ENCODE assay signal across 14 cellular contexts in the genomic region with DNA sequence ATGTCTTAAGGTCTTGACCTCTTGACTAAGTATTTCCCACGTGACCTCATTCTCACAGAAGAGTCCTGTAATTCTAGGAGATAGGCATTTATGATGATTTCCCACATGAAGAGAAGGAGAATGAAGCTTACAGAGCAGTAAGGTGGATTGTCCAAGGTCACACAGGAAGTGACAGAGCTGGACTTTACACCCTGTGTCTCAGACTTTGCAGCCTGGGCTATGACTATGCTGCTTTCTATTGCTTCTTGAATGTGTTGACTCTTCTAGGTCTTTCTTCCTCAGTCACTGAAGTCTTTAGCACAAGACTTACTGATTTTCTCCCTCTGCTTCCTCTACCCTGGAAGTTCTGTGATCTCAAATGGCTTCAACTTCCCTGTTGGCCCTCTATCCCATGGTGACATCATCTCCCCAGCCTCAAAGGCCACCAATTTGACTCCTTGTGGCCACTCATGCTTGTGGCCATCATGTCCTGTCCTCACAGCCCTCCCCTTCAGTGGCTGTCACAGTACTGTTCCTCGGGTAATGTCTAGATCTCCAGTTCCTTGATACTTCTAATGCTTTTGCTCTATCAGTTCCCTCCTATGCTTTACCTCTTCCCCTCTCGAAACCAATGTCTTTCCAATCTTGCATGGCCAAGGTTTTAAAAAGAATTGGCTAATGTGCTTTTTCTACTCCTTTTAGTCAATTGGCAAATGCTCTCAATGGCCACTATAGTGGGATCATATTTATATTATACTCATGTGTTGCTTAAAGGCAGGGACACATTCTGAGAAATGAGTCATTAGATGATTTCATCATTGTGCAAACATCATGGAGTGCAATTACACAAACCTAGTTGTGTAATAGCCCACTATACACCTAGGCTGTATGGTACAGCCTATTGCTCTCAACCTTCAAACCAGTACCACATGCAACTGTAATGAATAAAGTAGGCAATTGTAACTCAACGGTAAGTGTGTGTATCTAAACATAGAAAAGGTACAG.
DNase-seq lines count a peak whose midpoint lies in the region; ATAC-seq and TF ChIP-seq lines count a peak whose summit lies in the region.
"Had no signal": no experiment of that assay in that cellular context is flagged by ENCODE, and none has a peak within 500 bp of the region (broad histone marks: within the 10 kb centered on the region; RNA-seq: fewer than 3 reads in every experiment).

No MANE protein-coding gene starts in this region.

- H3K79me2 ChIP-seq in ACC112 (ENCODE audit: control insufficient read depth, insufficient read depth, low read length, unreplicated experiment) (no peaks in the 10 kb centered on the region), hepatocyte (no peaks in the 10 kb centered on the region)

- H3K27me3 Mint-ChIP-seq in CD4-positive, alpha-beta memory T cell = peaks cover 2 to 3% of the 10 kb centered on the region in 2 donors

- TF ChIP-seq CTCF in hepatocyte (IDR thresholded peaks at IDR 0.05; ENCODE audit: poor library complexity) = no peak

- no peak for ATAC-seq in HG03378 (IDR thresholded peaks at IDR 0.05; ENCODE audit: unreplicated experiment)

- H3K36me3 ChIP-seq in ACC112 (ENCODE audit: insufficient read depth, low read length) (no peaks in the 10 kb centered on the region), hepatocyte (replicated peaks; ENCODE audit: insufficient read depth, low read depth) (no peaks in the 10 kb centered on the region)
- no peaks in the 10 kb centered on the region for H3K36me3 ChIP-seq in CD4-positive, alpha-beta memory T cell (ENCODE audit: insufficient read depth, low read length)

- H3K27ac ChIP-seq in ACC112 (ENCODE audit: low read depth, low read length) (peak overlapping the region; percentile 76), hepatocyte (peak overlapping the region; percentile 97)
- no peak overlapping the region for H3K27ac ChIP-seq in CD4-positive, alpha-beta memory T cell (ENCODE audit: low read depth, low read length)
- H3K27ac ChIP-seq: C4-2B, VCaP had no signal

- H4K20me1 ChIP-seq in hepatocyte (ENCODE audit: insufficient read depth, poor library complexity, severe bottlenecking) = no peaks in the 10 kb centered on the region

- DNase-seq in HS-5 (ENCODE audit: low read depth) = peak; percentile 82
- DNase-seq in SKM-1 treated with dmso at 0.1 percent for 144 hours (lab: John Stamatoyannopoulos, UW; ENCODE audit: unreplicated experiment) = peak; percentile 59
- peak; percentile 65 for DNase-seq in hepatocyte (ENCODE audit: low spot score)
- no peak for DNase-seq in CD4-positive, alpha-beta memory T cell
- DNase-seq in NCI-H1930 (lab: John Stamatoyannopoulos, UW) = no peak
- DNase-seq in activated CD4-positive, alpha-beta T cell treated with anti-CD3 and anti-CD28 coated beads for 1 hour = no peak
- DNase-seq: dermis blood vessel endothelial cell, KG1, NCI-H82 had no signal

- WGBS in hepatocyte (ENCODE audit: low lambda C conversion rate, missing lambda C conversion rate) = 90% methylated on average over 4 of the region's 4 CpGs

- H3K4me3 ChIP-seq in ACC112 (ENCODE audit: low read depth, low read length) (peak overlapping the region; percentile 25; the same call in 1 of the 2 replicates), hepatocyte (no peak overlapping the region)
- H3K4me3 ChIP-seq in CD4-positive, alpha-beta memory T cell (ENCODE audit: low read length in 2 of 2) = no peak overlapping the region

- no peaks in the 10 kb centered on the region for H3K9me3 Mint-ChIP-seq in CD4-positive, alpha-beta memory T cell
- H3K9me3 Mint-ChIP-seq: activated T-helper 1 cell treated with anti-CD3 and anti-CD28 coated beads, Interleukin-12 subunit alpha, Interleukin-12 subunit beta, Interleukin-2, Interleukin-4 antibody, amounts not matched to agents 30 ng/mL and 10 ng/mL and 1 ng/mL, durations not matched to agents 14 hours and 24 hours and 36 hours had no signal

- no peaks in the 10 kb centered on the region for H3K4me1 Mint-ChIP-seq in CD4-positive, alpha-beta memory T cell

- H3K9me3 ChIP-seq in hepatocyte (ENCODE audit: low read depth) = no peaks in the 10 kb centered on the region
- no peaks in the 10 kb centered on the region for H3K9me3 ChIP-seq in CD4-positive, alpha-beta memory T cell (ENCODE audit: control insufficient read depth in 1 of 2, low read length in 2 of 2)

- H3K27ac Mint-ChIP-seq in CD4-positive, alpha-beta memory T cell = no peak overlapping the region
- H3K27ac Mint-ChIP-seq: activated T-helper 1 cell treated with anti-CD3 and anti-CD28 coated beads, Interleukin-12 subunit alpha, Interleukin-12 subunit beta, Interleukin-2, Interleukin-4 antibody, amounts not matched to agents 30 ng/mL and 10 ng/mL and 1 ng/mL, durations not matched to agents 14 hours and 24 hours and 36 hours had no signal

- H3K9me2 ChIP-seq in hepatocyte (replicated peaks; ENCODE audit: insufficient read depth) = no peaks in the 10 kb centered on the region

- H3K4me1 ChIP-seq in ACC112 (ENCODE audit: control insufficient read depth, insufficient read depth, low read length, unreplicated experiment) (peaks cover 46% of the 10 kb centered on the region), hepatocyte (ENCODE audit: insufficient read depth) (peaks cover 15% of the 10 kb centered on the region)
- H3K4me1 ChIP-seq in CD4-positive, alpha-beta memory T cell (ENCODE audit: insufficient read depth, low read length) = no peaks in the 10 kb centered on the region

- no peak overlapping the region for H3K4me2 ChIP-seq in hepatocyte

- peak overlapping the region; percentile 37 for H2AFZ ChIP-seq in ACC112 (ENCODE audit: low read length, unreplicated experiment)
- H2AFZ ChIP-seq in hepatocyte = no peak overlapping the region

- intact Hi-C loops in CD4-positive, alpha-beta memory T cell (cut with micrococcal nuclease) = no loop called here

- H3K36me3 Mint-ChIP-seq in CD4-positive, alpha-beta memory T cell = no peaks in the 10 kb centered on the region

- H3K27me3 ChIP-seq in ACC112 (ENCODE audit: insufficient read depth, low read length) (no peaks in the 10 kb centered on the region), hepatocyte (no peaks in the 10 kb centered on the region)
- no peaks in the 10 kb centered on the region for H3K27me3 ChIP-seq in CD4-positive, alpha-beta memory T cell (ENCODE audit: insufficient read depth, low read length)

- CTCF ChIA-PET in CD4-positive, alpha-beta memory T cell (lab: Charles Lee; ENCODE audit: partially characterized antibody) = no interaction called here

- H3K4me3 Mint-ChIP-seq in CD4-positive, alpha-beta memory T cell = no peak overlapping the region
- H3K4me3 Mint-ChIP-seq: activated T-helper 1 cell treated with anti-CD3 and anti-CD28 coated beads, Interleukin-12 subunit alpha, Interleukin-12 subunit beta, Interleukin-2, Interleukin-4 antibody, amounts not matched to agents 30 ng/mL and 10 ng/mL and 1 ng/mL, durations not matched to agents 14 hours and 24 hours and 36 hours had no signal

- POLR2A ChIA-PET in CD4-positive, alpha-beta memory T cell (lab: Charles Lee; ENCODE audit: partially characterized antibody) = no interaction called here

Comparison
In these comparisons a context has a peak if more than half of its experiments do, and no peak if none do; other contexts are left out.
1. DNase-seq: peak in HS-5 (single experiment), SKM-1 treated with dmso at 0.1 percent for 144 hours (single experiment) and hepatocyte (single experiment); none in CD4-positive, alpha-beta memory T cell (0 of 5), NCI-H1930 (0 of 2) and activated CD4-positive, alpha-beta T cell treated with anti-CD3 and anti-CD28 coated beads for 1 hour (single experiment).